Comparison of ENCODE assay signal across 1 cellular context in genomic region chr3:14120111-14120920, GRCh38.
TF ChIP-seq lines count a peak whose summit lies in the region.

No MANE protein-coding gene starts in this region.

TF ChIP-seq in HepG2, 621 proteins besides CTCF, POLR2A, EP300 and RAD21:
- TF ChIP-seq RBM22 (optimal IDR thresholded peaks at IDR 0.05; ENCODE audit: low read length) (peak; percentile 64), ZNF850 (CRISPR knock-in tag; conservative IDR thresholded peaks at IDR 0.05) (peak; percentile 42; the same call in 1 of the 2 replicates)
- TF ChIP-seq, protein P1, sequence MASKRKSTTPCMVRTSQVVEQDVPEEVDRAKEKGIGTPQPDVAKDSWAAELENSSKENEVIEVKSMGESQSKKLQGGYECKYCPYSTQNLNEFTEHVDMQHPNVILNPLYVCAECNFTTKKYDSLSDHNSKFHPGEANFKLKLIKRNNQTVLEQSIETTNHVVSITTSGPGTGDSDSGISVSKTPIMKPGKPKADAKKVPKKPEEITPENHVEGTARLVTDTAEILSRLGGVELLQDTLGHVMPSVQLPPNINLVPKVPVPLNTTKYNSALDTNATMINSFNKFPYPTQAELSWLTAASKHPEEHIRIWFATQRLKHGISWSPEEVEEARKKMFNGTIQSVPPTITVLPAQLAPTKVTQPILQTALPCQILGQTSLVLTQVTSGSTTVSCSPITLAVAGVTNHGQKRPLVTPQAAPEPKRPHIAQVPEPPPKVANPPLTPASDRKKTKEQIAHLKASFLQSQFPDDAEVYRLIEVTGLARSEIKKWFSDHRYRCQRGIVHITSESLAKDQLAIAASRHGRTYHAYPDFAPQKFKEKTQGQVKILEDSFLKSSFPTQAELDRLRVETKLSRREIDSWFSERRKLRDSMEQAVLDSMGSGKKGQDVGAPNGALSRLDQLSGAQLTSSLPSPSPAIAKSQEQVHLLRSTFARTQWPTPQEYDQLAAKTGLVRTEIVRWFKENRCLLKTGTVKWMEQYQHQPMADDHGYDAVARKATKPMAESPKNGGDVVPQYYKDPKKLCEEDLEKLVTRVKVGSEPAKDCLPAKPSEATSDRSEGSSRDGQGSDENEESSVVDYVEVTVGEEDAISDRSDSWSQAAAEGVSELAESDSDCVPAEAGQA (IDR thresholded peaks at IDR 0.05; ENCODE audit: low read depth) = no peak
- TF ChIP-seq, protein P1 (CRISPR knock-in tag; IDR thresholded peaks at IDR 0.05; ENCODE audit: borderline replicate concordance) = no peak
TF ChIP-seq in HepG2: peak in this region for 2.
